In the genomic region with DNA sequence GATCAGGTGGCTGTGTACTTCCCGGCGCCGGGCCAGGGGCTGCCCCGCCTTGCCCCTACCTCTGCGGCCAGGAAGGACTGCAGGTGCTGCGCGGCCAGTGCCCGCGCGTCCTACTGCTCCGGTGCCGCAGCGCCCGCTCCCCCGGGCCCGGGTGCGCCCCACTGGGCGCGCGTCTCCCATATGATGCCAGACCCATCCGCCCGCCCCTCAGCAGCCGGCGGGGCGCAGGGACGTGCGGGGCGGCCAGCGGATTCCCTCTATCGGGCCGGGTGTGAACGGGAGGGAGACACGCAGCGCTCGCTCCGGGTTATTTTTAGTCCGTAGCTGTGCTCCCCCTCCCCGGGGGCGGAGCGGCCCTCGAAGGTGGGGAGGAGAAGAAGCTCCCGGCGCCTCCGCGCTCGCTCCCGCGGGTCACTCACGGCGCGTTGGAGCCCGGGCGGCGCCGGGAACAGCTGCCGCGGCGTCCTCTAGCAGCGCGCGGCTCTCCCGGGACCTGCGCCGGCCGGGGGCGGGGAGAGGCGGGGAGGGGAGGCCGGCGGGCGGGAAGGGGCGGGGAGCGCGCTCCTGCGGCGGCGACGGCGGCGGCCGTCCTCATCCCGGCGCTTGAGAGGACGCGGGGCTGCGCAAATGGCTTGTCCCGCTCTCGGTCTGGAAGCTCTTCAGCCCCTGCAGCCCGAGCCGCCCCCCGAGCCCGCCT, we compare ENCODE assay signal across 9 cellular contexts.
A peak's percentile ranks its signal among the peaks of the same experiment; 100 is the strongest.
DNase-seq lines count a peak whose midpoint lies in the region; ATAC-seq and TF ChIP-seq lines count a peak whose summit lies in the region.
"Had no signal": no experiment of that assay in that cellular context is flagged by ENCODE, and none has a peak within 500 bp of the region (broad histone marks: within the 10 kb centered on the region; RNA-seq: fewer than 3 reads in every experiment).

No MANE protein-coding gene starts in this region.

- peak; percentile 84 for DNase-seq in endodermal cell
- DNase-seq in mesenchymal stem cell = peak; percentile 80
- peak; percentile 91 for DNase-seq in upper lobe of right lung
- DNase-seq in immature natural killer cell = no peak

- intact Hi-C loops in upper lobe of right lung (cut with DNase I) = loop anchor here (5.0 kb wide), 1 partner anchor 122 kb away; no protein-coding TSS in a partner anchor

- peak overlapping the region; percentile 56 for H3K4me3 Mint-ChIP-seq in endodermal cell
- H3K4me3 Mint-ChIP-seq in immature natural killer cell = no peak overlapping the region
- H3K4me3 Mint-ChIP-seq: natural killer cell treated with Interleukin-12 subunit alpha and Interleukin-12 subunit beta and Interleukin-15 and Interleukin-18, amount 100 ng/mL, for 72 hours had no signal

- no peak overlapping the region for H3K27ac Mint-ChIP-seq in endodermal cell
- no peak overlapping the region for H3K27ac Mint-ChIP-seq in immature natural killer cell
- H3K27ac Mint-ChIP-seq: natural killer cell treated with Interleukin-12 subunit alpha and Interleukin-12 subunit beta and Interleukin-15 and Interleukin-18, amount 100 ng/mL, for 72 hours had no signal

- H3K4me3 ChIP-seq in BLaER1 (peak overlapping the region; percentile 87), OCI-LY1 (ENCODE audit: low read depth, low read length, poor library complexity, severe bottlenecking) (peak overlapping the region; percentile 22), endodermal cell (ENCODE audit: low read length) (peak overlapping the region; percentile 80), mesenchymal stem cell (ENCODE audit: insufficient read depth in 1 of 2, low read depth in 1 of 2, low read length in 2 of 2) (peak overlapping the region; percentile 72 to 84), upper lobe of right lung (peak overlapping the region; percentile 77)

- H3K4me2 ChIP-seq in BLaER1 (peak overlapping the region; percentile 99), OCI-LY1 (ENCODE audit: low read length) (no peak overlapping the region), mesenchymal stem cell (ENCODE audit: low read length, poor library complexity, severe bottlenecking) (peak overlapping the region; percentile 100)

- H3K4ac ChIP-seq in mesenchymal stem cell (ENCODE audit: low read depth in 1 of 2, low read length in 2 of 2) = peak overlapping the region in 1 of 2 experiments; percentile 78

- H3F3A ChIP-seq in OCI-LY1 (ENCODE audit: insufficient read depth, low read length) = no peaks in the 10 kb centered on the region

- peak overlapping the region; percentile 77 to 95 for H2BK12ac ChIP-seq in mesenchymal stem cell (ENCODE audit: low read length in 2 of 2)

- H3K36me3 ChIP-seq in BLaER1 (no peaks in the 10 kb centered on the region), OCI-LY1 (ENCODE audit: insufficient read depth, low read length) (no peaks in the 10 kb centered on the region), endodermal cell (ENCODE audit: control insufficient read depth, insufficient read depth, low read length) (no peaks in the 10 kb centered on the region), mesenchymal stem cell (ENCODE audit: control insufficient read depth in 1 of 2, insufficient read depth in 2 of 2, low read depth in 1 of 2, low read length in 2 of 2) (no peaks in the 10 kb centered on the region), upper lobe of right lung (no peaks in the 10 kb centered on the region)

- peak overlapping the region in 1 of 2 experiments; percentile 92 for H3K23ac ChIP-seq in mesenchymal stem cell (ENCODE audit: low read length in 2 of 2)

- H3K36me3 Mint-ChIP-seq in endodermal cell (ENCODE audit: low read depth) (no peaks in the 10 kb centered on the region), immature natural killer cell (no peaks in the 10 kb centered on the region)
- H3K36me3 Mint-ChIP-seq: natural killer cell treated with Interleukin-12 subunit alpha and Interleukin-12 subunit beta and Interleukin-15 and Interleukin-18, amount 100 ng/mL, for 72 hours had no signal

- peak overlapping the region in 1 of 2 experiments; percentile 96 for H3K14ac ChIP-seq in mesenchymal stem cell (ENCODE audit: low read length in 2 of 2)

- H3K27me3 Mint-ChIP-seq in endodermal cell (ENCODE audit: insufficient read depth) (peaks cover 83% of the 10 kb centered on the region), immature natural killer cell (ENCODE audit: low read depth in 3 of 3) (peaks cover 8 to 11% (median 10%) of the 10 kb centered on the region in 3 donors)

- H3K27ac ChIP-seq in BLaER1 (peak overlapping the region; percentile 33; the same call in 1 of the 2 replicates), OCI-LY1 (ENCODE audit: low read depth, low read length, poor library complexity, severe bottlenecking) (no peak overlapping the region), endodermal cell (ENCODE audit: low read depth, low read length) (no peak overlapping the region), mesenchymal stem cell (ENCODE audit: low read length, poor library complexity, severe bottlenecking) (no peak overlapping the region), upper lobe of right lung (peak overlapping the region; percentile 86)

- peaks cover 17% of the 10 kb centered on the region for H3K4me1 ChIP-seq in BLaER1
- H3K4me1 ChIP-seq in OCI-LY1 (ENCODE audit: insufficient read depth, low read length, severe bottlenecking) = no peaks in the 10 kb centered on the region
- peaks cover 14% of the 10 kb centered on the region for H3K4me1 ChIP-seq in endodermal cell (ENCODE audit: control insufficient read depth, insufficient read depth, low read length)
- H3K4me1 ChIP-seq in mesenchymal stem cell (ENCODE audit: control insufficient read depth, insufficient read depth, low read depth, low read length) = peaks cover 15% of the 10 kb centered on the region
- peaks cover 18% of the 10 kb centered on the region for H3K4me1 ChIP-seq in upper lobe of right lung

- no peak overlapping the region for H4K8ac ChIP-seq in mesenchymal stem cell (ENCODE audit: low read length)

- peak overlapping the region; percentile 92 for H2BK15ac ChIP-seq in mesenchymal stem cell (ENCODE audit: low read depth, poor library complexity, severe bottlenecking)

- H3K9me3 ChIP-seq in BLaER1 (no peaks in the 10 kb centered on the region), OCI-LY1 (ENCODE audit: low read length) (no peaks in the 10 kb centered on the region), endodermal cell (ENCODE audit: control insufficient read depth, low read length) (no peaks in the 10 kb centered on the region), mesenchymal stem cell (ENCODE audit: control insufficient read depth, low read length) (no peaks in the 10 kb centered on the region), upper lobe of right lung (no peaks in the 10 kb centered on the region)

- H3K27me3 ChIP-seq in BLaER1 (peaks cover 12% of the 10 kb centered on the region; the same call in 1 of the 2 replicates), OCI-LY1 (ENCODE audit: insufficient read depth, low read length) (no peaks in the 10 kb centered on the region), endodermal cell (ENCODE audit: control insufficient read depth, insufficient read depth, low read length, poor library complexity, severe bottlenecking) (peaks cover 56% of the 10 kb centered on the region), mesenchymal stem cell (ENCODE audit: control insufficient read depth in 1 of 2, insufficient read depth in 1 of 2, low read length in 2 of 2) (peaks cover 13 to 46% of the 10 kb centered on the region in 2 experiments), upper lobe of right lung (no peaks in the 10 kb centered on the region)

- H3K9me2 ChIP-seq in OCI-LY1 (ENCODE audit: low read depth, low read length) = no peaks in the 10 kb centered on the region

- no peaks in the 10 kb centered on the region for H4K20me1 ChIP-seq in BLaER1
- no peaks in the 10 kb centered on the region for H4K20me1 ChIP-seq in OCI-LY1 (ENCODE audit: insufficient read depth, low read length)

- H3K9ac ChIP-seq in BLaER1 (peak overlapping the region; percentile 75), OCI-LY1 (ENCODE audit: low read length) (no peak overlapping the region), endodermal cell (ENCODE audit: extremely low read depth, low read length, poor library complexity, severe bottlenecking) (peak overlapping the region; percentile 34), mesenchymal stem cell (ENCODE audit: low read length) (peak overlapping the region; percentile 48)

- ATAC-seq in HG03432 (IDR thresholded peaks at IDR 0.05; ENCODE audit: unreplicated experiment) (peak; percentile 69), upper lobe of right lung (peak; percentile 87), GM21447 (IDR thresholded peaks at IDR 0.05; ENCODE audit: unreplicated experiment) (no peak)

- WGBS in endodermal cell (ENCODE audit: insufficient coverage in 1 of 2, insufficient read length in 1 of 2), 2 experiments = 0 to 1% methylated on average over 16 to 91 of the region's 91 CpGs
- WGBS in mesenchymal stem cell = 1% methylated on average over 54 of the region's 91 CpGs

- H3K79me2 ChIP-seq in OCI-LY1 (ENCODE audit: insufficient read depth, low read length) = no peaks in the 10 kb centered on the region

- H3K79me1 ChIP-seq in mesenchymal stem cell (replicated peaks; ENCODE audit: low read length, poor library complexity, severe bottlenecking) = no peaks in the 10 kb centered on the region

- H2BK5ac ChIP-seq in mesenchymal stem cell (ENCODE audit: low read depth, low read length, poor library complexity, severe bottlenecking) = no peak overlapping the region

- peak overlapping the region; percentile 78 for H2BK120ac ChIP-seq in mesenchymal stem cell (ENCODE audit: low read depth, low read length)

- H3K18ac ChIP-seq in mesenchymal stem cell (ENCODE audit: low read depth in 1 of 2, low read length in 2 of 2) = peak overlapping the region; percentile 76 to 96

- peak overlapping the region; percentile 87 for H4K91ac ChIP-seq in mesenchymal stem cell (ENCODE audit: low read length)

- TF ChIP-seq CTCF in OCI-LY1 (IDR thresholded peaks at IDR 0.05; ENCODE audit: low read length) (no peak), endodermal cell (conservative IDR thresholded peaks at IDR 0.05) (no peak), upper lobe of right lung (IDR thresholded peaks at IDR 0.05) (no peak)

- H2AFZ ChIP-seq in OCI-LY1 (ENCODE audit: low read length) = no peak overlapping the region
- H2AFZ ChIP-seq in mesenchymal stem cell (ENCODE audit: low read depth, low read length) = peak overlapping the region; percentile 88

- H2AK5ac ChIP-seq in mesenchymal stem cell (ENCODE audit: low read length, severe bottlenecking) = no peak overlapping the region

- H3K4me1 Mint-ChIP-seq in endodermal cell (peaks cover 40% of the 10 kb centered on the region), immature natural killer cell (no peaks in the 10 kb centered on the region)

- H3K9me3 Mint-ChIP-seq in endodermal cell = no peaks in the 10 kb centered on the region
- peaks cover 0 to 6% (median 0%) of the 10 kb centered on the region in 6 donors for H3K9me3 Mint-ChIP-seq in immature natural killer cell
- H3K9me3 Mint-ChIP-seq: natural killer cell treated with Interleukin-12 subunit alpha and Interleukin-12 subunit beta and Interleukin-15 and Interleukin-18, amount 100 ng/mL, for 72 hours had no signal

Comparison
In these comparisons a context has a peak if more than half of its experiments do, and no peak if none do; other contexts are left out.
1. H3K27ac ChIP-seq: peak in BLaER1 (single experiment) and upper lobe of right lung (single experiment); none in OCI-LY1 (single experiment), endodermal cell (single experiment) and mesenchymal stem cell (single experiment).
2. H3K4me3 ChIP-seq: peak in every context shown above with its lines; median percentile 87 in BLaER1; 80 in endodermal cell; 78 in mesenchymal stem cell; 77 in upper lobe of right lung; 22 in OCI-LY1.
3. DNase-seq: peak in endodermal cell (single experiment), mesenchymal stem cell (single experiment) and upper lobe of right lung (single experiment); none in immature natural killer cell (0 of 3).